ENCODE assay signal across 10 cellular contexts in genomic region chr21:42120056-42120903, GRCh38. TPM values are rescaled to one million over a fixed set of nuclear protein-coding genes. Genes with fewer than 3 reads are reported as not detected.
DNase-seq lines count a peak whose midpoint lies in the region; ATAC-seq, FAIRE-seq and TF ChIP-seq lines count a peak whose summit lies in the region.
"Had no signal": no experiment of that assay in that cellular context is flagged by ENCODE, and none has a peak within 500 bp of the region (broad histone marks: within the 10 kb centered on the region; RNA-seq: fewer than 3 reads in every experiment).

No MANE protein-coding gene starts in this region.

- peaks cover 55% of the 10 kb centered on the region for H3K27me3 Mint-ChIP-seq in activated T-helper 17 cell treated with anti-CD3 and anti-CD28 coated beads, Interleukin-2, amount 50 U/mL, for 72 hours

- intact Hi-C loops in HepG2 (cut with micrococcal nuclease; ENCODE audit: unreplicated experiment), result no loop called here

- no peak overlapping the region for H2AFZ ChIP-seq in OCI-LY1 (ENCODE audit: low read length)
- no peak overlapping the region for H2AFZ ChIP-seq in HepG2 (ENCODE audit: low read length)

- H3K9me2 ChIP-seq in OCI-LY1 (ENCODE audit: low read depth, low read length), result no peaks in the 10 kb centered on the region

- H3K9me3 Mint-ChIP-seq in activated T-helper 17 cell treated with anti-CD3 and anti-CD28 coated beads, Interleukin-2, amount 50 U/mL, for 72 hours, result no peaks in the 10 kb centered on the region
- H3K9me3 Mint-ChIP-seq: dendritic cell treated with granulocyte-macrophage colony-stimulating factor and Interleukin-4, amounts not matched to agents 40 ng/mL and 50 ng/mL, for 4 days had no signal

- peak overlapping the region; percentile 82 for H3K4me2 ChIP-seq in OCI-LY1 (ENCODE audit: low read length)
- H3K4me2 ChIP-seq in HepG2 (ENCODE audit: low read depth, low read length), result peak overlapping the region; percentile 34; the same call in 1 of the 2 replicates

- peak in 1 of 2 experiments; percentile 36; a peak in 2 of 4 replicates for TF ChIP-seq EP300 in HepG2 (IDR thresholded peaks at IDR 0.05; ENCODE audit: low read depth in 2 of 2, low read length in 2 of 2)
- no peak; the same call in 1 of the 2 replicates for TF ChIP-seq EP300 in HepG2 (CRISPR knock-in tag; IDR thresholded peaks at IDR 0.05; ENCODE audit: borderline replicate concordance)

- in situ Hi-C loops in HepG2 (cut with HindIII; ENCODE audit: extremely low pct_ligation_motif_present, low pct_unique_long_range_greater_than_20kb), result loop anchor here (25.0 kb wide), 1 partner anchor 508 kb away; no protein-coding TSS in a partner anchor

- H3K36me3 Mint-ChIP-seq in activated T-helper 17 cell treated with anti-CD3 and anti-CD28 coated beads, Interleukin-2, amount 50 U/mL, for 72 hours (ENCODE audit: low read depth), result no peaks in the 10 kb centered on the region

- TF ChIP-seq POLR2A in HepG2 (IDR thresholded peaks at IDR 0.05; ENCODE audit: insufficient read depth in 1 of 2, low read depth in 2 of 2, low read length in 2 of 2), result no peak

- H3F3A ChIP-seq in OCI-LY1 (ENCODE audit: insufficient read depth, low read length), result no peaks in the 10 kb centered on the region

- ATAC-seq in GM18907 (IDR thresholded peaks at IDR 0.05; ENCODE audit: unreplicated experiment) (peak; percentile 46), HepG2 (peak; percentile 51), GM18519 (IDR thresholded peaks at IDR 0.05; ENCODE audit: low FRiP score, unreplicated experiment) (no peak), HG03442 (IDR thresholded peaks at IDR 0.05; ENCODE audit: unreplicated experiment) (no peak)
- no peak for ATAC-seq in activated T-helper 17 cell treated with anti-CD3 and anti-CD28 coated beads, Interleukin-2, amount 50 U/mL, for 72 hours (replicated peaks)

- H3K79me2 ChIP-seq in OCI-LY1 (ENCODE audit: insufficient read depth, low read length) (no peaks in the 10 kb centered on the region), HepG2 (ENCODE audit: insufficient read depth, low read length) (no peaks in the 10 kb centered on the region)

- no TSS peak for BruUV-seq in HepG2 (replicated peaks; lab: Mats Ljungman, UMichigan)

- no peak for TF ChIP-seq RAD21 in HepG2 (CRISPR knock-in tag; IDR thresholded peaks at IDR 0.05)

- H3K9ac ChIP-seq in OCI-LY1 (ENCODE audit: low read length) (peak overlapping the region; percentile 69), HepG2 (ENCODE audit: insufficient read depth, low read depth, low read length) (no peak overlapping the region)

- H3K27ac ChIP-seq in OCI-LY1 (ENCODE audit: low read depth, low read length, poor library complexity, severe bottlenecking), result peak overlapping the region; percentile 95
- H3K27ac ChIP-seq in HepG2 (ENCODE audit: extremely low read length, insufficient read depth, low read length), result no peak overlapping the region
- H3K27ac ChIP-seq: right atrium auricular region had no signal

- no peak overlapping the region for H3K4me3 Mint-ChIP-seq in activated T-helper 17 cell treated with anti-CD3 and anti-CD28 coated beads, Interleukin-2, amount 50 U/mL, for 72 hours
- H3K4me3 Mint-ChIP-seq: dendritic cell treated with granulocyte-macrophage colony-stimulating factor and Interleukin-4, amounts not matched to agents 40 ng/mL and 50 ng/mL, for 4 days had no signal

- H3K4me1 Mint-ChIP-seq in activated T-helper 17 cell treated with anti-CD3 and anti-CD28 coated beads, Interleukin-2, amount 50 U/mL, for 72 hours, result peaks cover 11% of the 10 kb centered on the region

- no peaks in the 10 kb centered on the region for H4K20me1 ChIP-seq in OCI-LY1 (ENCODE audit: insufficient read depth, low read length)
- no peaks in the 10 kb centered on the region for H4K20me1 ChIP-seq in HepG2 (ENCODE audit: insufficient read depth, low read length)

- no peak overlapping the region for H3K27ac Mint-ChIP-seq in activated T-helper 17 cell treated with anti-CD3 and anti-CD28 coated beads, Interleukin-2, amount 50 U/mL, for 72 hours
- H3K27ac Mint-ChIP-seq: dendritic cell treated with granulocyte-macrophage colony-stimulating factor and Interleukin-4, amounts not matched to agents 40 ng/mL and 50 ng/mL, for 4 days had no signal

- peaks cover 91% of the 10 kb centered on the region for H3K4me1 ChIP-seq in OCI-LY1 (ENCODE audit: insufficient read depth, low read length, severe bottlenecking)
- H3K4me1 ChIP-seq in HepG2 (ENCODE audit: insufficient read depth, low read length), result peaks cover 63% of the 10 kb centered on the region

- H3K36me3 ChIP-seq in OCI-LY1 (ENCODE audit: insufficient read depth, low read length), result peaks cover 16% of the 10 kb centered on the region; the same call in 1 of the 2 replicates
- H3K36me3 ChIP-seq in HepG2 (replicated peaks in 1 of 2; ENCODE audit: control insufficient read depth in 1 of 2, insufficient read depth in 2 of 2, low read length in 2 of 2), result no peaks in the 10 kb centered on the region
- H3K36me3 ChIP-seq: right atrium auricular region had no signal

- H3K4me3 ChIP-seq in OCI-LY1 (ENCODE audit: low read depth, low read length, poor library complexity, severe bottlenecking), result peak overlapping the region; percentile 69
- H3K4me3 ChIP-seq in HepG2 (replicated peaks in 1 of 3; ENCODE audit: insufficient read depth in 1 of 3, low read depth in 2 of 3, low read length in 3 of 3), result no peak overlapping the region
- H3K4me3 ChIP-seq: right atrium auricular region had no signal

- POLR2A ChIA-PET in HepG2 (lab: Yijun Ruan, JAX), result no interaction called here

- WGBS in HepG2 (ENCODE audit: low lambda C conversion rate), result 10% methylated on average over 10 of the region's 11 CpGs

- TF ChIP-seq CTCF in OCI-LY1 (IDR thresholded peaks at IDR 0.05; ENCODE audit: low read length) (no peak), HepG2 (CRISPR knock-in tag; IDR thresholded peaks at IDR 0.05) (no peak)

- no peak for FAIRE-seq in HepG2 (lab: Jason Lieb, UNC)

- CTCF ChIA-PET in HepG2 (lab: Yijun Ruan, JAX; ENCODE audit: low intra/inter-chr PET ratio, low total read pairs), result no interaction called here

- peak; percentile 65 for DNase-seq in NCI-H1048 (lab: John Stamatoyannopoulos, UW)
- peak; percentile 83 for DNase-seq in HepG2 (ENCODE audit: low spot score)
- no peak for DNase-seq in activated CD4-positive, alpha-beta T cell treated with anti-CD3 and anti-CD28 coated beads, Interleukin-2, amount 50 U/mL, for 48 hours

- H3K27me3 ChIP-seq in OCI-LY1 (ENCODE audit: insufficient read depth, low read length) (0 out of 2 replicates have a peak, but pooled peaks cover under 1% of the 10 kb centered on the region), HepG2 (ENCODE audit: control insufficient read depth in 1 of 2, insufficient read depth in 2 of 2, low read length in 2 of 2) (peaks cover 0 to 27% of the 10 kb centered on the region in 2 experiments; a peak in 2 of 5 replicates)
- H3K27me3 ChIP-seq: right atrium auricular region had no signal

- H3K9me3 ChIP-seq in OCI-LY1 (ENCODE audit: low read length), result no peaks in the 10 kb centered on the region
- H3K9me3 ChIP-seq in HepG2 (ENCODE audit: low read length), result no peaks in the 10 kb centered on the region
- H3K9me3 ChIP-seq: right atrium auricular region had no signal

TF ChIP-seq in HepG2, 621 proteins besides CTCF, POLR2A, EP300 and RAD21 (continues in another document):
- TF ChIP-seq PLSCR1 (CRISPR knock-in tag; IDR thresholded peaks at IDR 0.05; ENCODE audit: borderline replicate concordance), result no peak

RNA-seq across cellular contexts. Expression of gene UMODL1, which starts 49.2 kb away (rescaled TPM):
- not detected in 2 replicates for total RNA-seq in HepG2 (2016; rRNA removed; fragmentation: Illumina TruSeq; extraction: Trizol)
- not detected in 2 replicates for total RNA-seq in HepG2 (2016; cell fraction: cytosol; rRNA removed; fragmentation: Illumina TruSeq; extraction: Trizol; ENCODE audit: low read depth)
- total RNA-seq in HepG2 (2016; cell fraction: insoluble cytoplasmic fraction; rRNA removed; fragmentation: Illumina TruSeq; extraction: Trizol), result not detected in 2 replicates
- not detected in 2 replicates for total RNA-seq in HepG2 (2016; cell fraction: membrane; rRNA removed; fragmentation: Illumina TruSeq; extraction: Trizol)
- not detected in 2 replicates for total RNA-seq in HepG2 (2016; cell fraction: nucleus; rRNA removed; fragmentation: Illumina TruSeq; extraction: Trizol)
- not detected in 2 replicates for polyA plus RNA-seq in HepG2 (2011; rRNA removed)
- polyA plus RNA-seq in HepG2 (2011; cell fraction: cytosol; rRNA removed), result not detected in 2 replicates
- polyA plus RNA-seq in HepG2 (2011; cell fraction: nucleus; rRNA removed), result not detected in 2 replicates
- polyA plus RNA-seq in HepG2 (2012), result not detected in 2 replicates
- not detected in 2 replicates for polyA plus RNA-seq in HepG2 (2016; cell fraction: cytosol; fragmentation: Illumina TruSeq; extraction: Trizol; ENCODE audit: low read depth)
- not detected in 2 replicates for polyA plus RNA-seq in HepG2 (2016; cell fraction: insoluble cytoplasmic fraction; fragmentation: Illumina TruSeq; extraction: Trizol; ENCODE audit: low read depth)
- polyA plus RNA-seq in HepG2 (2016; cell fraction: membrane; fragmentation: Illumina TruSeq; extraction: Trizol; ENCODE audit: low read depth), result not detected in 2 replicates
- not detected in 2 replicates for polyA plus RNA-seq in HepG2 (2016; cell fraction: nucleus; fragmentation: Illumina TruSeq; extraction: Trizol; ENCODE audit: insufficient read depth, low read depth)
- not detected in 2 replicates for polyA minus RNA-seq in HepG2 (2011; rRNA and poly(A)+ RNA removed; ENCODE audit: low replicate concordance)
- not detected in 2 replicates for polyA minus RNA-seq in HepG2 (2011; cell fraction: cytosol; rRNA and poly(A)+ RNA removed)
- polyA minus RNA-seq in HepG2 (2011; cell fraction: nucleus; rRNA and poly(A)+ RNA removed), result not detected in 2 replicates
- under 1 TPM in 1 of 2 donors, not detected in 1; 0.11 TPM for total RNA-seq in activated T-helper 17 cell treated with anti-CD3 and anti-CD28 coated beads, Interleukin-2, amount 50 U/mL, for 72 hours
- total RNA-seq: right atrium auricular region had no signal

Comparison
In these comparisons a context has a peak if more than half of its experiments do, and no peak if none do; other contexts are left out.
1. ATAC-seq: peak in GM18907 (single experiment) and HepG2 (single experiment); none in GM18519 (single experiment), activated T-helper 17 cell treated with anti-CD3 and anti-CD28 coated beads, Interleukin-2, amount 50 U/mL, for 72 hours (single experiment) and HG03442 (single experiment).
2. DNase-seq: peak in NCI-H1048 (single experiment) and HepG2 (single experiment); none in activated CD4-positive, alpha-beta T cell treated with anti-CD3 and anti-CD28 coated beads, Interleukin-2, amount 50 U/mL, for 48 hours (0 of 2).